Comparison of ENCODE assay signal across 8 cellular contexts in genomic region chr1:236502972-236503639, GRCh38. TPM values are rescaled to one million over a fixed set of nuclear protein-coding genes. Genes with fewer than 3 reads are reported as not detected.
DNase-seq lines count a peak whose midpoint lies in the region; ATAC-seq and TF ChIP-seq lines count a peak whose summit lies in the region.

No MANE protein-coding gene starts in this region.

- peak overlapping the region; percentile 37 for H3K4me3 ChIP-seq in brain microvascular endothelial cell (ENCODE audit: low read depth, low read length)
- peak overlapping the region; percentile 28; the same call in 1 of the 2 replicates for H3K4me3 ChIP-seq in iPS-18c (ENCODE audit: insufficient read depth, low read depth, low read length)
- peak overlapping the region; percentile 34 for H3K4me3 ChIP-seq in skeletal muscle cell (ENCODE audit: low read depth, low read length)

- H3K4me3 Mint-ChIP-seq in activated CD4-positive, alpha-beta T cell treated with anti-CD3 and anti-CD28 coated beads for 36 hours: peak overlapping the region; percentile 43

- intact Hi-C loops in activated CD4-positive, alpha-beta T cell treated with anti-CD3 and anti-CD28 coated beads for 36 hours (cut with DNase I, micrococcal nuclease): no loop called here

- no peaks in the 10 kb centered on the region for H3K36me3 Mint-ChIP-seq in activated CD4-positive, alpha-beta T cell treated with anti-CD3 and anti-CD28 coated beads for 36 hours (ENCODE audit: low read depth)

- POLR2A ChIA-PET in activated CD4-positive, alpha-beta T cell treated with anti-CD3 and anti-CD28 coated beads for 36 hours (lab: Charles Lee): no interaction called here

- H3K9me3 Mint-ChIP-seq in activated CD4-positive, alpha-beta T cell treated with anti-CD3 and anti-CD28 coated beads for 36 hours (ENCODE audit: low read depth): no peaks in the 10 kb centered on the region

- ATAC-seq in activated CD4-positive, alpha-beta T cell treated with anti-CD3 and anti-CD28 coated beads for 36 hours: no peak

- DNase-seq in activated CD4-positive, alpha-beta T cell treated with anti-CD3 and anti-CD28 coated beads for 36 hours: peak; percentile 36
- no peak for DNase-seq in activated CD4-positive, alpha-beta T cell treated with anti-CD3 and anti-CD28 coated beads, Interleukin-2, amount 50 U/mL, for 1 hour
- DNase-seq in NCI-H2227 treated with DMSO at 0.1 percent for 48 hours (lab: John Stamatoyannopoulos, UW) (peak; percentile 27), brain microvascular endothelial cell (peak; percentile 84), skeletal muscle cell (ENCODE audit: low read depth) (no peak), NCI-H1092 (lab: John Stamatoyannopoulos, UW) (no peak)
- DNase-seq in stimulated activated CD4-positive, alpha-beta T cell treated with anti-CD3 and anti-CD28 coated beads, Interleukin-4, amount 100 ng/mL, for 4 hours: no peak

- H3K27me3 ChIP-seq in brain microvascular endothelial cell (replicated peaks): no peaks in the 10 kb centered on the region

- CTCF ChIA-PET in activated CD4-positive, alpha-beta T cell treated with anti-CD3 and anti-CD28 coated beads for 36 hours (lab: Charles Lee): interaction anchor here (1.2 kb wide), 1 partner anchor 236 kb away, joined by 3 read pairs; no protein-coding TSS in a partner anchor

- H3K9me3 ChIP-seq in iPS-18c (ENCODE audit: control insufficient read depth, insufficient read depth, low read length): no peaks in the 10 kb centered on the region

- H3K27ac ChIP-seq in brain microvascular endothelial cell: peak overlapping the region; percentile 57

- H3K27ac Mint-ChIP-seq in activated CD4-positive, alpha-beta T cell treated with anti-CD3 and anti-CD28 coated beads for 36 hours: peak overlapping the region; percentile 74

- TF ChIP-seq CTCF in brain microvascular endothelial cell (IDR thresholded peaks at IDR 0.05; ENCODE audit: low read depth, low read length, missing control alignments): no peak

- no peaks in the 10 kb centered on the region for H3K27me3 Mint-ChIP-seq in activated CD4-positive, alpha-beta T cell treated with anti-CD3 and anti-CD28 coated beads for 36 hours

- no peaks in the 10 kb centered on the region for H3K36me3 ChIP-seq in brain microvascular endothelial cell (replicated peaks)

- in situ Hi-C loops in brain microvascular endothelial cell (cut with HindIII; ENCODE audit: low pct_ligation_motif_present, low sequenced_read_pairs): no loop called here

- H3K4me1 Mint-ChIP-seq in activated CD4-positive, alpha-beta T cell treated with anti-CD3 and anti-CD28 coated beads for 36 hours: peaks cover 14% of the 10 kb centered on the region

RNA-seq across cellular contexts. Expression of gene LGALS8, which starts 20.7 kb away (rescaled TPM):
- 100 to 1,000 TPM; 106 to 155 TPM for total RNA-seq in activated CD4-positive, alpha-beta T cell treated with anti-CD3 and anti-CD28 coated beads for 36 hours

Comparison
In these comparisons a context has a peak if more than half of its experiments do, and no peak if none do; other contexts are left out.
1. DNase-seq: peak in activated CD4-positive, alpha-beta T cell treated with anti-CD3 and anti-CD28 coated beads for 36 hours (single experiment), NCI-H2227 treated with DMSO at 0.1 percent for 48 hours (single experiment) and brain microvascular endothelial cell (single experiment); none in activated CD4-positive, alpha-beta T cell treated with anti-CD3 and anti-CD28 coated beads, Interleukin-2, amount 50 U/mL, for 1 hour (single experiment), skeletal muscle cell (single experiment), NCI-H1092 (single experiment) and stimulated activated CD4-positive, alpha-beta T cell treated with anti-CD3 and anti-CD28 coated beads, Interleukin-4, amount 100 ng/mL, for 4 hours (0 of 2).
2. Peak in every context shown above with its lines, with median percentiles within 50 percentile points of each other: H3K4me3 ChIP-seq.